In genomic region chr10:22553452-22553995, GRCh38 we compare ENCODE assay signal across 31 cellular contexts.
A peak's percentile ranks its signal among the peaks of the same experiment; 100 is the strongest.
DNase-seq lines count a peak whose midpoint lies in the region; ATAC-seq, FAIRE-seq and TF ChIP-seq lines count a peak whose summit lies in the region.
"Had no signal": no experiment of that assay in that cellular context is flagged by ENCODE, and none has a peak within 500 bp of the region (broad histone marks: within the 10 kb centered on the region; RNA-seq: fewer than 3 reads in every experiment).

No MANE protein-coding gene starts in this region.

- H3K4me3 Mint-ChIP-seq in activated naive CD8-positive, alpha-beta T cell treated with anti-CD3 and anti-CD28 coated beads, Interleukin-2, amount 50 U/mL, for 24 hours: no peak overlapping the region
- H3K4me3 Mint-ChIP-seq: central memory CD8-positive, alpha-beta T cell; IgD-negative memory B cell had no signal

- H2BK5ac ChIP-seq in mesenchymal stem cell (ENCODE audit: low read depth, low read length, poor library complexity, severe bottlenecking): no peak overlapping the region

- no peaks in the 10 kb centered on the region for H3K9me3 Mint-ChIP-seq in activated naive CD8-positive, alpha-beta T cell treated with anti-CD3 and anti-CD28 coated beads, Interleukin-2, amount 50 U/mL, for 24 hours
- H3K9me3 Mint-ChIP-seq: central memory CD8-positive, alpha-beta T cell; IgD-negative memory B cell; type B pancreatic cell had no signal

- in situ Hi-C loops in ACHN (cut with HindIII; ENCODE audit: low pct_ligation_motif_present, low pct_unique_long_range_greater_than_20kb, low sequenced_read_pairs): loop anchor here (25.0 kb wide), 1 partner anchor 434 kb away; no protein-coding TSS in a partner anchor

- H3K23ac ChIP-seq in mesenchymal stem cell (ENCODE audit: low read length in 2 of 2): no peak overlapping the region

- no peak overlapping the region for H4K91ac ChIP-seq in mesenchymal stem cell (ENCODE audit: low read length)

- no peak overlapping the region for H3K4ac ChIP-seq in mesenchymal stem cell (ENCODE audit: low read depth in 1 of 2, low read length in 2 of 2)

- peaks cover 15% of the 10 kb centered on the region for H3K79me1 ChIP-seq in mesenchymal stem cell (replicated peaks; ENCODE audit: low read length, poor library complexity, severe bottlenecking)

- no peak overlapping the region for H3K4me2 ChIP-seq in mesenchymal stem cell (ENCODE audit: low read length, poor library complexity, severe bottlenecking)
- H3K4me2 ChIP-seq: BLaER1 treated with 17β-estradiol and CSF1 and Interleukin-3, amounts not matched to agents 10 nM and 100 nM had no signal

- no peak for TF ChIP-seq CTCF in D721Med (IDR thresholded peaks at IDR 0.05; ENCODE audit: insufficient read depth, missing control alignments)

- H3K36me3 ChIP-seq in mesenchymal stem cell (ENCODE audit: control insufficient read depth in 1 of 2, insufficient read depth in 2 of 2, low read depth in 1 of 2, low read length in 2 of 2): peaks cover 14 to 28% of the 10 kb centered on the region in 2 experiments
- H3K36me3 ChIP-seq in skeletal muscle tissue (ENCODE audit: control insufficient read depth in 3 of 3, insufficient read depth in 3 of 3, low read length in 3 of 3): peaks cover 0 to 3% (median 0%) of the 10 kb centered on the region in 3 donors
- peaks cover 52% of the 10 kb centered on the region for H3K36me3 ChIP-seq in effector memory CD4-positive, alpha-beta T cell (ENCODE audit: control insufficient read depth, insufficient read depth, low read length)
- H3K36me3 ChIP-seq: SJCRH30, WERI-Rb-1 had no signal

- H4K8ac ChIP-seq in mesenchymal stem cell (ENCODE audit: low read length): no peak overlapping the region

- H3K27ac Mint-ChIP-seq in activated naive CD8-positive, alpha-beta T cell treated with anti-CD3 and anti-CD28 coated beads, Interleukin-2, amount 50 U/mL, for 24 hours: peak overlapping the region; percentile 12

- H3K27ac ChIP-seq in mesenchymal stem cell (ENCODE audit: low read length, poor library complexity, severe bottlenecking) (no peak overlapping the region), skeletal muscle tissue (ENCODE audit: low read depth, low read length) (peak overlapping the region; percentile 91)
- H3K27ac ChIP-seq in effector memory CD4-positive, alpha-beta T cell (ENCODE audit: insufficient read depth, low read length, poor library complexity, severe bottlenecking): no peak overlapping the region
- H3K27ac ChIP-seq: BLaER1 treated with 17β-estradiol and CSF1 and Interleukin-3, amounts not matched to agents 10 nM and 100 nM; right lobe of liver; WERI-Rb-1 had no signal

- peak; percentile 44 for FAIRE-seq in D721Med (lab: Jason Lieb, UNC)

- no peak overlapping the region for H3K14ac ChIP-seq in mesenchymal stem cell (ENCODE audit: low read length in 2 of 2)

- DNase-seq in D721Med (ENCODE audit: insufficient read length, low spot score): no peak
- no peak for DNase-seq in activated naive CD8-positive, alpha-beta T cell treated with anti-CD3 and anti-CD28 coated beads, Interleukin-2, amount 50 U/mL, for 24 hours
- DNase-seq in mesenchymal stem cell: no peak
- no peak for DNase-seq in DMS79 (lab: John Stamatoyannopoulos, UW)
- no peak for DNase-seq in OCI-M2 (lab: John Stamatoyannopoulos, UW; ENCODE audit: unreplicated experiment)
- DNase-seq in effector memory CD4-positive, alpha-beta T cell: no peak
- DNase-seq in ACHN: no peak
- DNase-seq: activated CD4-positive, alpha-beta T cell treated with anti-CD3 and anti-CD28 coated beads for 48 hours; activated gamma-delta T cell; activated T-cell treated with anti-CD3 and anti-CD28 coated beads, Interleukin-2, amount 50 U/mL, for 1 hour; dermis blood vessel endothelial cell; DND-41; GF-D8; hippocampal formation; left cardiac atrium; NCI-H1048; NCI-H2107; NCI-H446 treated with DMSO at 0.1 percent for 48 hours; NCI-H774; right lobe of liver; stimulated activated CD4-positive, alpha-beta T cell treated with anti-CD3 and anti-CD28 coated beads, Interleukin-4, amount 100 ng/mL, for 4 hours; T1000 had no signal

- peaks cover 16% of the 10 kb centered on the region for H3K4me1 Mint-ChIP-seq in activated naive CD8-positive, alpha-beta T cell treated with anti-CD3 and anti-CD28 coated beads, Interleukin-2, amount 50 U/mL, for 24 hours

- H3K9ac ChIP-seq in mesenchymal stem cell (ENCODE audit: low read length) (peak overlapping the region; percentile 89), skeletal muscle tissue (ENCODE audit: low read depth in 1 of 3, low read length in 3 of 3) (peak overlapping the region in 1 of 3 donors; percentile 65)
- H3K9ac ChIP-seq: BLaER1 treated with 17β-estradiol and CSF1 and Interleukin-3, amounts not matched to agents 10 nM and 100 nM had no signal

- no peaks in the 10 kb centered on the region for H3K27me3 Mint-ChIP-seq in activated naive CD8-positive, alpha-beta T cell treated with anti-CD3 and anti-CD28 coated beads, Interleukin-2, amount 50 U/mL, for 24 hours
- H3K27me3 Mint-ChIP-seq: central memory CD8-positive, alpha-beta T cell; IgD-negative memory B cell; type B pancreatic cell had no signal

- ATAC-seq in activated naive CD8-positive, alpha-beta T cell treated with anti-CD3 and anti-CD28 coated beads, Interleukin-2, amount 50 U/mL, for 24 hours: no peak
- ATAC-seq: HCT116 had no signal

- no peaks in the 10 kb centered on the region for H3K9me3 ChIP-seq in mesenchymal stem cell (ENCODE audit: control insufficient read depth, low read length)
- H3K9me3 ChIP-seq in skeletal muscle tissue (ENCODE audit: control insufficient read depth in 3 of 3, low read length in 3 of 3): no peaks in the 10 kb centered on the region
- H3K9me3 ChIP-seq in effector memory CD4-positive, alpha-beta T cell (ENCODE audit: control insufficient read depth, low read length): no peaks in the 10 kb centered on the region
- H3K9me3 ChIP-seq: BLaER1 treated with 17β-estradiol and CSF1 and Interleukin-3, amounts not matched to agents 10 nM and 100 nM; gastroesophageal sphincter; right lobe of liver; SJCRH30 had no signal

- H3K4me1 ChIP-seq in mesenchymal stem cell (ENCODE audit: control insufficient read depth, insufficient read depth, low read depth, low read length) (peaks cover 5% of the 10 kb centered on the region), skeletal muscle tissue (ENCODE audit: control insufficient read depth in 3 of 3, insufficient read depth in 3 of 3, low read length in 3 of 3) (peaks cover 17 to 35% (median 26%) of the 10 kb centered on the region in 3 donors)
- no peaks in the 10 kb centered on the region for H3K4me1 ChIP-seq in effector memory CD4-positive, alpha-beta T cell (ENCODE audit: control insufficient read depth, insufficient read depth, low read length, poor library complexity, severe bottlenecking)
- H3K4me1 ChIP-seq: BLaER1 treated with 17β-estradiol and CSF1 and Interleukin-3, amounts not matched to agents 10 nM and 100 nM had no signal

- H2AK5ac ChIP-seq in mesenchymal stem cell (ENCODE audit: low read length, severe bottlenecking): no peak overlapping the region

- H2AFZ ChIP-seq in mesenchymal stem cell (ENCODE audit: low read depth, low read length): no peak overlapping the region

- H3K4me3 ChIP-seq in mesenchymal stem cell (ENCODE audit: insufficient read depth in 1 of 2, low read depth in 1 of 2, low read length in 2 of 2) (peak overlapping the region in 1 of 2 experiments; percentile 69), skeletal muscle tissue (ENCODE audit: low read length in 3 of 3) (peak overlapping the region in 1 of 3 donors; percentile 14)
- H3K4me3 ChIP-seq in effector memory CD4-positive, alpha-beta T cell (ENCODE audit: insufficient read depth, low read depth, low read length, poor library complexity, severe bottlenecking): no peak overlapping the region
- H3K4me3 ChIP-seq: BLaER1 treated with 17β-estradiol and CSF1 and Interleukin-3, amounts not matched to agents 10 nM and 100 nM; right lobe of liver had no signal

- no peak overlapping the region for H3K18ac ChIP-seq in mesenchymal stem cell (ENCODE audit: low read depth in 1 of 2, low read length in 2 of 2)

- H2BK12ac ChIP-seq in mesenchymal stem cell (ENCODE audit: low read length in 2 of 2): no peak overlapping the region

- H2BK15ac ChIP-seq in mesenchymal stem cell (ENCODE audit: low read depth, poor library complexity, severe bottlenecking): no peak overlapping the region

- peaks cover 23% of the 10 kb centered on the region for H3K36me3 Mint-ChIP-seq in activated naive CD8-positive, alpha-beta T cell treated with anti-CD3 and anti-CD28 coated beads, Interleukin-2, amount 50 U/mL, for 24 hours (ENCODE audit: low read depth)
- H3K36me3 Mint-ChIP-seq: IgD-negative memory B cell had no signal

- H2BK120ac ChIP-seq in mesenchymal stem cell (ENCODE audit: low read depth, low read length): no peak overlapping the region

- no peaks in the 10 kb centered on the region for H3K27me3 ChIP-seq in mesenchymal stem cell (ENCODE audit: control insufficient read depth in 1 of 2, insufficient read depth in 1 of 2, low read length in 2 of 2)
- H3K27me3 ChIP-seq in skeletal muscle tissue (ENCODE audit: control insufficient read depth in 3 of 3, insufficient read depth in 3 of 3, low read length in 3 of 3): no peaks in the 10 kb centered on the region
- H3K27me3 ChIP-seq in effector memory CD4-positive, alpha-beta T cell (replicated peaks; ENCODE audit: control insufficient read depth, insufficient read depth, low read length, poor library complexity, severe bottlenecking): no peaks in the 10 kb centered on the region
- H3K27me3 ChIP-seq: BLaER1 treated with 17β-estradiol and CSF1 and Interleukin-3, amounts not matched to agents 10 nM and 100 nM; gastroesophageal sphincter; right lobe of liver; SJCRH30 had no signal

- 100% methylated on average over 3 of the region's 7 CpGs for WGBS in mesenchymal stem cell
